In genomic region chr11:77411717-77412441, GRCh38 we compare ENCODE assay signal across 8 cellular contexts.
DNase-seq lines count a peak whose midpoint lies in the region; ATAC-seq lines count a peak whose summit lies in the region.

No MANE protein-coding gene starts in this region.

- H3K14ac ChIP-seq in neuronal stem cell (ENCODE audit: low read length): no peak overlapping the region

- no peaks in the 10 kb centered on the region for H3K79me1 ChIP-seq in neuronal stem cell (ENCODE audit: low read depth, low read length)

- ATAC-seq in GM19328 (IDR thresholded peaks at IDR 0.05; ENCODE audit: unreplicated experiment) (peak; percentile 94), HG03469 (IDR thresholded peaks at IDR 0.05; ENCODE audit: unreplicated experiment) (peak; percentile 84)

- H2BK15ac ChIP-seq in neuronal stem cell (ENCODE audit: low read length): no peak overlapping the region

- peaks cover 8 to 13% of the 10 kb centered on the region in 2 donors for H3K4me1 ChIP-seq in neuronal stem cell (ENCODE audit: control insufficient read depth in 2 of 2, insufficient read depth in 1 of 2, low read depth in 1 of 2, low read length in 2 of 2)

- H4K8ac ChIP-seq in neuronal stem cell (ENCODE audit: low read depth, low read length): no peak overlapping the region

- no peaks in the 10 kb centered on the region for H3K36me3 ChIP-seq in neuronal stem cell (replicated peaks in 1 of 2; ENCODE audit: control insufficient read depth in 2 of 2, insufficient read depth in 2 of 2, low read length in 2 of 2)

- H3K4ac ChIP-seq in neuronal stem cell (ENCODE audit: low read length): no peak overlapping the region

- H3K23ac ChIP-seq in neuronal stem cell (ENCODE audit: low read depth, low read length, poor library complexity): no peak overlapping the region

- H3K9me3 ChIP-seq in neuronal stem cell (replicated peaks in 1 of 2; ENCODE audit: control insufficient read depth in 2 of 2, insufficient read depth in 1 of 2, low read depth in 1 of 2, low read length in 2 of 2): no peaks in the 10 kb centered on the region

- H3K4me3 ChIP-seq in neuronal stem cell (ENCODE audit: low read length in 2 of 2): peak overlapping the region; percentile 59 to 73

- H4K91ac ChIP-seq in neuronal stem cell (ENCODE audit: low read depth, low read length, poor library complexity): no peak overlapping the region

- WGBS in neuronal stem cell (ENCODE audit: extremely low coverage in 2 of 2, insufficient read length in 2 of 2, insufficient replicate concordance in 1 of 2), 2 donors: no CpG with 5 or more reads among the region's 33 CpGs

- H2AK5ac ChIP-seq in neuronal stem cell (ENCODE audit: low read depth, low read length): no peak overlapping the region

- no peak overlapping the region for H2BK12ac ChIP-seq in neuronal stem cell (ENCODE audit: low read length)

- peak overlapping the region; percentile 96 for H3K18ac ChIP-seq in neuronal stem cell (ENCODE audit: low read length)

- H3K9ac ChIP-seq in neuronal stem cell (ENCODE audit: low read depth, low read length, poor library complexity): peak overlapping the region; percentile 78

- peak overlapping the region; percentile 68 for H3K4me2 ChIP-seq in neuronal stem cell (ENCODE audit: insufficient read depth, low read length, poor library complexity, severe bottlenecking)

- peak; percentile 10 to 86 (median 48) for DNase-seq in C1 segment of cervical spinal cord (lab: John Stamatoyannopoulos, UW)
- DNase-seq in RPMI7951 (ENCODE audit: low read depth): peak; percentile 88
- DNase-seq in activated gamma-delta T cell treated with Interleukin-2 at 50 U/mL for 16 hours: peak; percentile 68
- peak; percentile 68 for DNase-seq in foreskin melanocyte
- peak; percentile 68 for DNase-seq in neuronal stem cell (ENCODE audit: low spot score)
- DNase-seq in stromal cell of bone marrow (ENCODE audit: low read depth): peak; percentile 79

- no peak overlapping the region for H3K27ac ChIP-seq in neuronal stem cell (replicated peaks; ENCODE audit: low read length)

- H2BK120ac ChIP-seq in neuronal stem cell (ENCODE audit: low read depth, low read length): no peak overlapping the region

- no peak overlapping the region for H2BK5ac ChIP-seq in neuronal stem cell (ENCODE audit: low read length)

- H2AFZ ChIP-seq in neuronal stem cell (ENCODE audit: low read length): peak overlapping the region; percentile 86

- no peaks in the 10 kb centered on the region for H3K27me3 ChIP-seq in neuronal stem cell (ENCODE audit: control insufficient read depth in 3 of 3, insufficient read depth in 3 of 3, low read depth in 1 of 3, low read length in 3 of 3)
